ENCODE assay signal across 10 cellular contexts in genomic region chr6:135651964-135652755, GRCh38.
A peak's percentile ranks its signal among the peaks of the same experiment; 100 is the strongest.
DNase-seq lines count a peak whose midpoint lies in the region; ATAC-seq, FAIRE-seq and TF ChIP-seq lines count a peak whose summit lies in the region.
"Had no signal": no experiment of that assay in that cellular context is flagged by ENCODE, and none has a peak within 500 bp of the region (broad histone marks: within the 10 kb centered on the region; RNA-seq: fewer than 3 reads in every experiment).

No MANE protein-coding gene starts in this region.

- no peak for TF ChIP-seq CTCF in H1 (IDR thresholded peaks at IDR 0.05; ENCODE audit: control extremely low read depth in 1 of 3, insufficient read depth in 1 of 3, low read depth in 1 of 3, low read length in 3 of 3)

- H4K5ac ChIP-seq in H1 (ENCODE audit: insufficient read length, low read depth, low read length): no peak overlapping the region

- no peak for DNase-seq in H1 (ENCODE audit: low read depth in 1 of 2, low spot score in 2 of 2)
- no peak for DNase-seq in HTR-8/SVneo (ENCODE audit: insufficient read length, low spot score)
- no peak for DNase-seq in amygdala (lab: John Stamatoyannopoulos, UW)
- DNase-seq in activated T-cell treated with anti-CD3 and anti-CD28 coated beads, Interleukin-2, amount 50 U/mL, for 48 hours: no peak
- DNase-seq: NCI-H2081 treated with DMSO at 0.1 percent for 48 hours had no signal

- no peak overlapping the region for H2AK5ac ChIP-seq in H1 (ENCODE audit: low read depth, low read length)

- no peak overlapping the region for H3K18ac ChIP-seq in H1 (ENCODE audit: extremely low read depth, low read length)

- 0 out of 7 replicates have a peak, but pooled peaks cover 0 to 3% (median 0%) of the 10 kb centered on the region in 4 experiments for H3K4me1 ChIP-seq in H1 (replicated peaks in 1 of 4; ENCODE audit: control insufficient read depth in 3 of 4, insufficient read depth in 4 of 4, low read length in 3 of 4)

- H2BK12ac ChIP-seq in H1 (ENCODE audit: low read depth, low read length): no peak overlapping the region

- H4K20me1 ChIP-seq in H1 (replicated peaks in 1 of 2; ENCODE audit: control insufficient read depth in 1 of 2, insufficient read depth in 2 of 2, low read length in 2 of 2): no peaks in the 10 kb centered on the region

- TF ChIP-seq EP300 in H1 (IDR thresholded peaks at IDR 0.05; ENCODE audit: borderline replicate concordance in 1 of 2, low read depth in 2 of 2, low read length in 2 of 2): no peak

- no peak overlapping the region for H2AFZ ChIP-seq in H1 (ENCODE audit: low read length)

- H3K56ac ChIP-seq in H1 (replicated peaks; ENCODE audit: insufficient read length, low read depth, low read length): no peak overlapping the region

- POLR2A ChIA-PET in H1 (lab: Charles Lee; ENCODE audit: partially characterized antibody): no interaction called here

- H3K79me2 ChIP-seq in H1 (ENCODE audit: control insufficient read depth in 1 of 2, insufficient read depth in 2 of 2, low read length in 2 of 2): no peaks in the 10 kb centered on the region

- no peak overlapping the region for H3K4me2 ChIP-seq in H1 (ENCODE audit: insufficient read depth in 1 of 2, low read depth in 2 of 2, low read length in 2 of 2)

- H3K23ac ChIP-seq in H1 (ENCODE audit: insufficient read length): no peak overlapping the region

- WGBS in H1 (ENCODE audit: extremely low coverage in 1 of 2, insufficient coverage in 1 of 2, insufficient read length in 1 of 2, insufficient replicate concordance in 2 of 2, low coverage in 1 of 2, low lambda C conversion rate in 2 of 2, missing lambda C conversion rate in 1 of 2), 2 experiments: 74% methylated on average over 7 of the region's 7 CpGs; no CpG with 5 or more reads in 1 of the 2 experiments

- H3K79me1 ChIP-seq in H1 (ENCODE audit: low read depth, low read length): no peaks in the 10 kb centered on the region

- no peaks in the 10 kb centered on the region for H3K36me3 ChIP-seq in H1 (ENCODE audit: control insufficient read depth in 2 of 4, insufficient read depth in 4 of 4, low read length in 3 of 4)

- no peak for FAIRE-seq in H1 (lab: Jason Lieb, UNC)
- FAIRE-seq in HTR-8/SVneo (lab: Jason Lieb, UNC): no peak

- peaks cover 3 to 5% of the 10 kb centered on the region in 2 experiments; a peak in 2 of 4 replicates for H3K9me3 ChIP-seq in H1 (ENCODE audit: insufficient read depth in 2 of 2, low read depth in 1 of 2, low read length in 1 of 2)

- H3K27ac ChIP-seq in H1 (ENCODE audit: low read depth, low read length): no peak overlapping the region

- no peak overlapping the region for H2BK15ac ChIP-seq in H1 (ENCODE audit: low read length)

- no peak overlapping the region for H3K4ac ChIP-seq in H1 (replicated peaks; ENCODE audit: insufficient read length, low read depth, low read length)

- no peak overlapping the region for H2BK20ac ChIP-seq in H1 (ENCODE audit: low read length)

- no peak overlapping the region for H2BK5ac ChIP-seq in H1 (ENCODE audit: low read depth, low read length)

- H3K23me2 ChIP-seq in H1 (ENCODE audit: low read depth, low read length): no peaks in the 10 kb centered on the region

- H4K8ac ChIP-seq in H1 (ENCODE audit: extremely low read depth, insufficient read depth, low read length): no peak overlapping the region

- H3K27me3 ChIP-seq in H1 (replicated peaks in 1 of 4; ENCODE audit: control insufficient read depth in 3 of 4, extremely low read depth in 1 of 4, insufficient read depth in 3 of 4, low read length in 3 of 4): no peaks in the 10 kb centered on the region

- H3K4me3 ChIP-seq in H1 (ENCODE audit: extremely low read depth in 1 of 4, insufficient read depth in 2 of 4, low read depth in 3 of 4, low read length in 4 of 4): no peak overlapping the region
- H3K4me3 ChIP-seq: lung had no signal

- no peak overlapping the region for H3K9ac ChIP-seq in H1 (replicated peaks in 1 of 4; ENCODE audit: extremely low read depth in 1 of 4, low read depth in 3 of 4, low read length in 3 of 4)

- H2BK120ac ChIP-seq in H1 (replicated peaks; ENCODE audit: low read depth, low read length): no peak overlapping the region

- H3K14ac ChIP-seq in H1 (ENCODE audit: insufficient read length): no peak overlapping the region

- peak; percentile 98 for ATAC-seq in GM18867 (IDR thresholded peaks at IDR 0.05; ENCODE audit: unreplicated experiment)
- peak; percentile 99 for ATAC-seq in GM21723 (IDR thresholded peaks at IDR 0.05; ENCODE audit: unreplicated experiment)
- peak; percentile 95 for ATAC-seq in HG03460 (IDR thresholded peaks at IDR 0.05; ENCODE audit: unreplicated experiment)
- no peak for ATAC-seq in esophagus mucosa

- CTCF ChIA-PET in H1 (lab: Charles Lee; ENCODE audit: partially characterized antibody): no interaction called here

- TF ChIP-seq RAD21 in H1 (IDR thresholded peaks at IDR 0.05 in 1 of 2, conservative IDR thresholded peaks at IDR 0.05 in 1 of 2; ENCODE audit: low read depth in 2 of 2, low read length in 2 of 2): no peak

- TF ChIP-seq POLR2A in H1 (IDR thresholded peaks at IDR 0.05; ENCODE audit: control extremely low read depth in 1 of 2, low read depth in 2 of 2, low read length in 2 of 2): no peak

- H4K91ac ChIP-seq in H1 (replicated peaks; ENCODE audit: insufficient read length, low read length): no peak overlapping the region

TF ChIP-seq in H1, 55 proteins besides CTCF, POLR2A, EP300 and RAD21:
- TF ChIP-seq NRF1 (IDR thresholded peaks at IDR 0.05; ENCODE audit: low read depth, low read length) (no peak), MAX (IDR thresholded peaks at IDR 0.05) (0 out of 2 replicates have a peak, but pooled peaks have one; percentile 9)
